ENCODE assay signal across 1 cellular context in the genomic region with DNA sequence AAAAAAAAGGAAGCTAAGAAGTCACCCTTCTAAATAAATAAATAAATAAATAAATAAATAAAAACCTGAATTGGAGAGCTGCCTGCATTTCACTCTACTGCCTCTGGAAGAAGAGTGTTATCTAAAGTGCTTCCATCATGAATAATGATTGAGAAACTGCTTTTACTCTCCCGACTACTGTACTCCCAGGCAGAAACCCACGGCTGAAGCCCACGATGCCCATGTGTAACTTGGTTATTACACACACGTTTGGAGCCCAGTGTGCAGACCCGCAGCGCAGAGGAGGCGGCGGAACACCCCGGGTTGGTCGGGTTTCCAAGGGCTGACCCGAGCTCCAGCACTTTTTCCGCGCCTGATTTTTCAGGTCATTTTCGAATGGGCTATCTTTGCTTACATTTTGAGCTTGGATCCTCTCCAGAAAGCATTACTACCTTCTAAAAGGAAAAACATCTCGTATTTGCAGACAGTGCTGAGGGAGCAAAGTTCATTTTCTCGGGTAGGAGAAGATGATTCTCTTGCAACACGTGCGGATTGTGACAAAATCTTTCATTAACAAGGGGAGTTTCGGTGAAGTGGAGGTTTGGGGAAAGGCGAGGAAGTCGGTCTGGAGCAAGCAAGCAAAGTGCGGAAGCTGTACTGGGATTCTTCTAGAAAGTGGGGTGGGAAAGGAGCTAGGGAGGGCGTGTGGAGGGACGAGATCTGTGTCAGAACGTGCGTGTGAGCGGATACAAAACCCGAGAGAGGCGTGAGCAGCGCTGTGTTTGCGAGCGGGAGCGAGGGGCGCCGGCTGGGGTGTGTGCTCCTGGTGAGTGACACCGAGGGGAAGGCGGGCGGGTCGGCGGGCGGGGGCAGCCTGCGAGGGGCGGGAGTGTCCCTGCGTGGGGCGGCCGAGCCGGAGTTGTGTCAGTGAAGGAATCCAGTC.
TF ChIP-seq lines count a peak whose summit lies in the region.

A gene with protein sequence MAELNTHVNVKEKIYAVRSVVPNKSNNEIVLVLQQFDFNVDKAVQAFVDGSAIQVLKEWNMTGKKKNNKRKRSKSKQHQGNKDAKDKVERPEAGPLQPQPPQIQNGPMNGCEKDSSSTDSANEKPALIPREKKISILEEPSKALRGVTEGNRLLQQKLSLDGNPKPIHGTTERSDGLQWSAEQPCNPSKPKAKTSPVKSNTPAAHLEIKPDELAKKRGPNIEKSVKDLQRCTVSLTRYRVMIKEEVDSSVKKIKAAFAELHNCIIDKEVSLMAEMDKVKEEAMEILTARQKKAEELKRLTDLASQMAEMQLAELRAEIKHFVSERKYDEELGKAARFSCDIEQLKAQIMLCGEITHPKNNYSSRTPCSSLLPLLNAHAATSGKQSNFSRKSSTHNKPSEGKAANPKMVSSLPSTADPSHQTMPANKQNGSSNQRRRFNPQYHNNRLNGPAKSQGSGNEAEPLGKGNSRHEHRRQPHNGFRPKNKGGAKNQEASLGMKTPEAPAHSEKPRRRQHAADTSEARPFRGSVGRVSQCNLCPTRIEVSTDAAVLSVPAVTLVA (plus strand): TSS at position 897 of the 922 bp plus-strand sequence. CDS start 82,552 bp downstream, outside the sequence.

TF ChIP-seq in HEK293, 187 proteins besides CTCF, POLR2A, EP300 and RAD21 (continued from another document):
- TF ChIP-seq, protein P1, sequence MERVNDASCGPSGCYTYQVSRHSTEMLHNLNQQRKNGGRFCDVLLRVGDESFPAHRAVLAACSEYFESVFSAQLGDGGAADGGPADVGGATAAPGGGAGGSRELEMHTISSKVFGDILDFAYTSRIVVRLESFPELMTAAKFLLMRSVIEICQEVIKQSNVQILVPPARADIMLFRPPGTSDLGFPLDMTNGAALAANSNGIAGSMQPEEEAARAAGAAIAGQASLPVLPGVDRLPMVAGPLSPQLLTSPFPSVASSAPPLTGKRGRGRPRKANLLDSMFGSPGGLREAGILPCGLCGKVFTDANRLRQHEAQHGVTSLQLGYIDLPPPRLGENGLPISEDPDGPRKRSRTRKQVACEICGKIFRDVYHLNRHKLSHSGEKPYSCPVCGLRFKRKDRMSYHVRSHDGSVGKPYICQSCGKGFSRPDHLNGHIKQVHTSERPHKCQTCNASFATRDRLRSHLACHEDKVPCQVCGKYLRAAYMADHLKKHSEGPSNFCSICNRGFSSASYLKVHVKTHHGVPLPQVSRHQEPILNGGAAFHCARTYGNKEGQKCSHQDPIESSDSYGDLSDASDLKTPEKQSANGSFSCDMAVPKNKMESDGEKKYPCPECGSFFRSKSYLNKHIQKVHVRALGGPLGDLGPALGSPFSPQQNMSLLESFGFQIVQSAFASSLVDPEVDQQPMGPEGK (tag by site-specific recombination; IDR thresholded peaks at IDR 0.05), result peak; percentile 67
- no peak for TF ChIP-seq ZNF214 (tag by site-specific recombination; IDR thresholded peaks at IDR 0.05; ENCODE audit: borderline replicate concordance)
- TF ChIP-seq ZBTB17 (tag by site-specific recombination; IDR thresholded peaks at IDR 0.05), result peak; percentile 76; the same call in 1 of the 2 replicates
- TF ChIP-seq ZNF707 (tag by site-specific recombination; IDR thresholded peaks at IDR 0.05), result no peak
- no peak for TF ChIP-seq TCF7L2 (IDR thresholded peaks at IDR 0.05; ENCODE audit: borderline replicate concordance, low read depth, low read length)
- TF ChIP-seq ZNF138 (tag by site-specific recombination; IDR thresholded peaks at IDR 0.05; ENCODE audit: borderline replicate concordance), result 0 out of 2 replicates have a peak, but pooled peaks have one; percentile 48
- TF ChIP-seq SP7 (tag by site-specific recombination; IDR thresholded peaks at IDR 0.05), result peak; percentile 56; the same call in 1 of the 2 replicates
- peak; percentile 60 for TF ChIP-seq ZNF510 (tag by site-specific recombination; IDR thresholded peaks at IDR 0.05; ENCODE audit: insufficient replicate concordance)
- TF ChIP-seq ZBTB20 (tag by site-specific recombination; IDR thresholded peaks at IDR 0.05), result peak; percentile 83
- no peak for TF ChIP-seq ZNF37A (tag by site-specific recombination; IDR thresholded peaks at IDR 0.05)
- no peak for TF ChIP-seq ZNF174 (tag by site-specific recombination; IDR thresholded peaks at IDR 0.05)
- TF ChIP-seq ZNF335 (tag by site-specific recombination; conservative IDR thresholded peaks at IDR 0.05), result peak; percentile 93
- TF ChIP-seq ZNF654 (tag by site-specific recombination; IDR thresholded peaks at IDR 0.05; ENCODE audit: low read depth), result peak; percentile 39; the same call in 1 of the 2 replicates
- TF ChIP-seq EGR2 (tag by site-specific recombination; IDR thresholded peaks at IDR 0.05; ENCODE audit: low read depth), result peak; percentile 35
- no peak for TF ChIP-seq ZNF621 (tag by site-specific recombination; IDR thresholded peaks at IDR 0.05)
- peak; percentile 66 for TF ChIP-seq ZNF366 (tag by site-specific recombination; conservative IDR thresholded peaks at IDR 0.05)
- TF ChIP-seq ZNF10 (tag by site-specific recombination; IDR thresholded peaks at IDR 0.05), result no peak
- TF ChIP-seq, protein P2, sequence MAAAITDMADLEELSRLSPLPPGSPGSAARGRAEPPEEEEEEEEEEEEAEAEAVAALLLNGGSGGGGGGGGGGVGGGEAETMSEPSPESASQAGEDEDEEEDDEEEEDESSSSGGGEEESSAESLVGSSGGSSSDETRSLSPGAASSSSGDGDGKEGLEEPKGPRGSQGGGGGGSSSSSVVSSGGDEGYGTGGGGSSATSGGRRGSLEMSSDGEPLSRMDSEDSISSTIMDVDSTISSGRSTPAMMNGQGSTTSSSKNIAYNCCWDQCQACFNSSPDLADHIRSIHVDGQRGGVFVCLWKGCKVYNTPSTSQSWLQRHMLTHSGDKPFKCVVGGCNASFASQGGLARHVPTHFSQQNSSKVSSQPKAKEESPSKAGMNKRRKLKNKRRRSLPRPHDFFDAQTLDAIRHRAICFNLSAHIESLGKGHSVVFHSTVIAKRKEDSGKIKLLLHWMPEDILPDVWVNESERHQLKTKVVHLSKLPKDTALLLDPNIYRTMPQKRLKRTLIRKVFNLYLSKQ (tag by site-specific recombination; IDR thresholded peaks at IDR 0.05; ENCODE audit: borderline replicate concordance), result no peak
- TF ChIP-seq GLIS1 (tag by site-specific recombination; IDR thresholded peaks at IDR 0.05), result peak; percentile 36
- TF ChIP-seq, protein P3, sequence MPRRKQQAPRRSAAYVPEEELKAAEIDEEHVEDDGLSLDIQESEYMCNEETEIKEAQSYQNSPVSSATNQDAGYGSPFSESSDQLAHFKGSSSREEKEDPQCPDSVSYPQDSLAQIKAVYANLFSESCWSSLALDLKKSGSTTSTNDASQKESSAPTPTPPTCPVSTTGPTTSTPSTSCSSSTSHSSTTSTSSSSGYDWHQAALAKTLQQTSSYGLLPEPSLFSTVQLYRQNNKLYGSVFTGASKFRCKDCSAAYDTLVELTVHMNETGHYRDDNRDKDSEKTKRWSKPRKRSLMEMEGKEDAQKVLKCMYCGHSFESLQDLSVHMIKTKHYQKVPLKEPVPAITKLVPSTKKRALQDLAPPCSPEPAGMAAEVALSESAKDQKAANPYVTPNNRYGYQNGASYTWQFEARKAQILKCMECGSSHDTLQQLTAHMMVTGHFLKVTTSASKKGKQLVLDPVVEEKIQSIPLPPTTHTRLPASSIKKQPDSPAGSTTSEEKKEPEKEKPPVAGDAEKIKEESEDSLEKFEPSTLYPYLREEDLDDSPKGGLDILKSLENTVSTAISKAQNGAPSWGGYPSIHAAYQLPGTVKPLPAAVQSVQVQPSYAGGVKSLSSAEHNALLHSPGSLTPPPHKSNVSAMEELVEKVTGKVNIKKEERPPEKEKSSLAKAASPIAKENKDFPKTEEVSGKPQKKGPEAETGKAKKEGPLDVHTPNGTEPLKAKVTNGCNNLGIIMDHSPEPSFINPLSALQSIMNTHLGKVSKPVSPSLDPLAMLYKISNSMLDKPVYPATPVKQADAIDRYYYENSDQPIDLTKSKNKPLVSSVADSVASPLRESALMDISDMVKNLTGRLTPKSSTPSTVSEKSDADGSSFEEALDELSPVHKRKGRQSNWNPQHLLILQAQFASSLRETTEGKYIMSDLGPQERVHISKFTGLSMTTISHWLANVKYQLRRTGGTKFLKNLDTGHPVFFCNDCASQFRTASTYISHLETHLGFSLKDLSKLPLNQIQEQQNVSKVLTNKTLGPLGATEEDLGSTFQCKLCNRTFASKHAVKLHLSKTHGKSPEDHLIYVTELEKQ (tag by site-specific recombination; IDR thresholded peaks at IDR 0.05; ENCODE audit: borderline replicate concordance), result no peak
- TF ChIP-seq, protein P4, sequence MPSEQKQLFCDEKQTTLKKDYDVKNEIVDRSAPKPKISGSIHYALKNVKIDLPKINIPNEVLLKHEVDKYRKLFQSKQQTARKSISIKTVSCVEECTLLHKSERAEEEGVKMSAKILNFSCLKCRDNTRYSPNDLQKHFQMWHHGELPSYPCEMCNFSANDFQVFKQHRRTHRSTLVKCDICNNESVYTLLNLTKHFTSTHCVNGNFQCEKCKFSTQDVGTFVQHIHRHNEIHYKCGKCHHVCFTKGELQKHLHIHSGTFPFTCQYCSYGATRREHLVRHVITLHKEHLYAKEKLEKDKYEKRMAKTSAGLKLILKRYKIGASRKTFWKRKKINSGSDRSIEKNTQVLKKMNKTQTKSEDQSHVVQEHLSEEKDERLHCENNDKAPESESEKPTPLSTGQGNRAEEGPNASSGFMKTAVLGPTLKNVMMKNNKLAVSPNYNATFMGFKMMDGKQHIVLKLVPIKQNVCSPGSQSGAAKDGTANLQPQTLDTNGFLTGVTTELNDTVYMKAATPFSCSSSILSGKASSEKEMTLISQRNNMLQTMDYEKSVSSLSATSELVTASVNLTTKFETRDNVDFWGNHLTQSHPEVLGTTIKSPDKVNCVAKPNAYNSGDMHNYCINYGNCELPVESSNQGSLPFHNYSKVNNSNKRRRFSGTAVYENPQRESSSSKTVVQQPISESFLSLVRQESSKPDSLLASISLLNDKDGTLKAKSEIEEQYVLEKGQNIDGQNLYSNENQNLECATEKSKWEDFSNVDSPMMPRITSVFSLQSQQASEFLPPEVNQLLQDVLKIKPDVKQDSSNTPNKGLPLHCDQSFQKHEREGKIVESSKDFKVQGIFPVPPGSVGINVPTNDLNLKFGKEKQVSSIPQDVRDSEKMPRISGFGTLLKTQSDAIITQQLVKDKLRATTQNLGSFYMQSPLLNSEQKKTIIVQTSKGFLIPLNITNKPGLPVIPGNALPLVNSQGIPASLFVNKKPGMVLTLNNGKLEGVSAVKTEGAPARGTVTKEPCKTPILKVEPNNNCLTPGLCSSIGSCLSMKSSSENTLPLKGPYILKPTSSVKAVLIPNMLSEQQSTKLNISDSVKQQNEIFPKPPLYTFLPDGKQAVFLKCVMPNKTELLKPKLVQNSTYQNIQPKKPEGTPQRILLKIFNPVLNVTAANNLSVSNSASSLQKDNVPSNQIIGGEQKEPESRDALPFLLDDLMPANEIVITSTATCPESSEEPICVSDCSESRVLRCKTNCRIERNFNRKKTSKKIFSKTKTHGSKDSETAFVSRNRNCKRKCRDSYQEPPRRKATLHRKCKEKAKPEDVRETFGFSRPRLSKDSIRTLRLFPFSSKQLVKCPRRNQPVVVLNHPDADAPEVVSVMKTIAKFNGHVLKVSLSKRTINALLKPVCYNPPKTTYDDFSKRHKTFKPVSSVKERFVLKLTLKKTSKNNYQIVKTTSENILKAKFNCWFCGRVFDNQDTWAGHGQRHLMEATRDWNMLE (tag by site-specific recombination; conservative IDR thresholded peaks at IDR 0.05; ENCODE audit: low read depth), result peak; percentile 94
- TF ChIP-seq ZNF266 (tag by site-specific recombination; IDR thresholded peaks at IDR 0.05; ENCODE audit: low read depth), result peak; percentile 61; the same call in 1 of the 2 replicates
- peak; percentile 66 for TF ChIP-seq ZBTB8A (tag by site-specific recombination; IDR thresholded peaks at IDR 0.05)
- TF ChIP-seq ZNF664 (tag by site-specific recombination; IDR thresholded peaks at IDR 0.05), result peak; percentile 29; the same call in 1 of the 2 replicates
- no peak for TF ChIP-seq ZNF274 (IDR thresholded peaks at IDR 0.05; ENCODE audit: low read length)
- TF ChIP-seq ZNF274 (tag by site-specific recombination; IDR thresholded peaks at IDR 0.05; ENCODE audit: borderline replicate concordance), result no peak
- TF ChIP-seq, protein P5, sequence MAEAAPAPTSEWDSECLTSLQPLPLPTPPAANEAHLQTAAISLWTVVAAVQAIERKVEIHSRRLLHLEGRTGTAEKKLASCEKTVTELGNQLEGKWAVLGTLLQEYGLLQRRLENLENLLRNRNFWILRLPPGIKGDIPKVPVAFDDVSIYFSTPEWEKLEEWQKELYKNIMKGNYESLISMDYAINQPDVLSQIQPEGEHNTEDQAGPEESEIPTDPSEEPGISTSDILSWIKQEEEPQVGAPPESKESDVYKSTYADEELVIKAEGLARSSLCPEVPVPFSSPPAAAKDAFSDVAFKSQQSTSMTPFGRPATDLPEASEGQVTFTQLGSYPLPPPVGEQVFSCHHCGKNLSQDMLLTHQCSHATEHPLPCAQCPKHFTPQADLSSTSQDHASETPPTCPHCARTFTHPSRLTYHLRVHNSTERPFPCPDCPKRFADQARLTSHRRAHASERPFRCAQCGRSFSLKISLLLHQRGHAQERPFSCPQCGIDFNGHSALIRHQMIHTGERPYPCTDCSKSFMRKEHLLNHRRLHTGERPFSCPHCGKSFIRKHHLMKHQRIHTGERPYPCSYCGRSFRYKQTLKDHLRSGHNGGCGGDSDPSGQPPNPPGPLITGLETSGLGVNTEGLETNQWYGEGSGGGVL (tag by site-specific recombination; IDR thresholded peaks at IDR 0.05), result peak; percentile 86
- TF ChIP-seq, protein P6, sequence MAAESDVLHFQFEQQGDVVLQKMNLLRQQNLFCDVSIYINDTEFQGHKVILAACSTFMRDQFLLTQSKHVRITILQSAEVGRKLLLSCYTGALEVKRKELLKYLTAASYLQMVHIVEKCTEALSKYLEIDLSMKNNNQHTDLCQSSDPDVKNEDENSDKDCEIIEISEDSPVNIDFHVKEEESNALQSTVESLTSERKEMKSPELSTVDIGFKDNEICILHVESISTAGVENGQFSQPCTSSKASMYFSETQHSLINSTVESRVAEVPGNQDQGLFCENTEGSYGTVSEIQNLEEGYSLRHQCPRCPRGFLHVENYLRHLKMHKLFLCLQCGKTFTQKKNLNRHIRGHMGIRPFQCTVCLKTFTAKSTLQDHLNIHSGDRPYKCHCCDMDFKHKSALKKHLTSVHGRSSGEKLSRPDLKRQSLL (tag by site-specific recombination; IDR thresholded peaks at IDR 0.05), result no peak
- TF ChIP-seq ZNF121 (tag by site-specific recombination; IDR thresholded peaks at IDR 0.05), result no peak
- TF ChIP-seq SP3 (tag by site-specific recombination; IDR thresholded peaks at IDR 0.05), result peak; percentile 65
- TF ChIP-seq, protein P7, sequence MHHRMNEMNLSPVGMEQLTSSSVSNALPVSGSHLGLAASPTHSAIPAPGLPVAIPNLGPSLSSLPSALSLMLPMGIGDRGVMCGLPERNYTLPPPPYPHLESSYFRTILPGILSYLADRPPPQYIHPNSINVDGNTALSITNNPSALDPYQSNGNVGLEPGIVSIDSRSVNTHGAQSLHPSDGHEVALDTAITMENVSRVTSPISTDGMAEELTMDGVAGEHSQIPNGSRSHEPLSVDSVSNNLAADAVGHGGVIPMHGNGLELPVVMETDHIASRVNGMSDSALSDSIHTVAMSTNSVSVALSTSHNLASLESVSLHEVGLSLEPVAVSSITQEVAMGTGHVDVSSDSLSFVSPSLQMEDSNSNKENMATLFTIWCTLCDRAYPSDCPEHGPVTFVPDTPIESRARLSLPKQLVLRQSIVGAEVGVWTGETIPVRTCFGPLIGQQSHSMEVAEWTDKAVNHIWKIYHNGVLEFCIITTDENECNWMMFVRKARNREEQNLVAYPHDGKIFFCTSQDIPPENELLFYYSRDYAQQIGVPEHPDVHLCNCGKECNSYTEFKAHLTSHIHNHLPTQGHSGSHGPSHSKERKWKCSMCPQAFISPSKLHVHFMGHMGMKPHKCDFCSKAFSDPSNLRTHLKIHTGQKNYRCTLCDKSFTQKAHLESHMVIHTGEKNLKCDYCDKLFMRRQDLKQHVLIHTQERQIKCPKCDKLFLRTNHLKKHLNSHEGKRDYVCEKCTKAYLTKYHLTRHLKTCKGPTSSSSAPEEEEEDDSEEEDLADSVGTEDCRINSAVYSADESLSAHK (tag by site-specific recombination; IDR thresholded peaks at IDR 0.05), result no peak
TF ChIP-seq in HEK293: peak in this region for 53.
